In the genomic region with DNA sequence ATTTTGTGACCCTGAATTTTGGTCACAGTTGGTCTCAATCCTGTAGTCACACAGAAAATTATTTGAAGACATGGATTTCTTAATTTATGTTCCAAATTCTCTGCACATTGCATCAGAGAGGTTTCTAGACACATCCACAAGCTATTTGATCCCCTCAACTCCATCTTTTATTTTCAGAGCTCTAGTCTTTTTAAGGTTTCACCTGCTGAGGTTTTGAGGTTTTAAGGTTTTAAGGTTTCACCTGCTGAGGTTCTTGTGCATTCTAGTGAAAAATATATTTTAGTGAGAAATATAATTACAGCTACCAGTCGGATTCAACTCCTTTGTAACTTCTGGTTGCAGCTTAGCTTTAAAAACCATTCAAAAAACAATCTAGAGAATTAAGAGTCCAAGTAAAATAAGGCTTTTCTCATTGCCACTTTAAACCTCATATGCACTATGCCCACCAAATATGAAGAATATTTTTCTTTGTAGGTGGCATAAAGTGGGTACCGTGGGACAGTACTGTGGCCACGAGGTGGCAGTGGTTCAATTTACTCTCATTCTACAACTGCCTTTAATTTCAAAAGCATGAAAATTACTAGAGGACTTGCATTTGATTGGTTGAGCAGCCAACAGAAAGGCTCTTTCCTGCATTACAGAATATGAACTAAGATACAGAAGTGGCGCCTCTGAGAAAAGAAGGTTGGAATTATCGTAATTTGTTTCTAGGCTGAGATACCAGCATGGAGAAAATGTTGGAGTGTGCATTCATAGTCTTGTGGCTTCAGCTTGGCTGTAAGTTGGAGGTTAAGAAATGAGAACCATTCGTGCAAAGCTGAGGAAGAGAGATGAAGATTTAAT, we compare ENCODE assay signal across 8 cellular contexts.
A peak's percentile ranks its signal among the peaks of the same experiment; 100 is the strongest.
DNase-seq lines count a peak whose midpoint lies in the region; ATAC-seq and TF ChIP-seq lines count a peak whose summit lies in the region.

No MANE protein-coding gene starts in this region.

- H3K9me3 Mint-ChIP-seq in T-helper 1 cell treated with Interleukin-12 subunit alpha and Interleukin-12 subunit beta and Interleukin-4 antibody, amounts not matched to agents 30 μg/mL and 1 μg/mL, for 36 hours: no peaks in the 10 kb centered on the region

- peak; percentile 58 for TF ChIP-seq CTCF in left ventricle myocardium inferior (IDR thresholded peaks at IDR 0.05; ENCODE audit: borderline replicate concordance)
- peak in 50 of 56 donors; percentile 14 to 67 (median 51) for TF ChIP-seq CTCF in dorsolateral prefrontal cortex (IDR thresholded peaks at IDR 0.05 in 54 of 56, conservative IDR thresholded peaks at IDR 0.05 in 2 of 56; ENCODE audit: low read depth in 1 of 56, partially characterized antibody in 56 of 56)
- peak; percentile 9 for TF ChIP-seq CTCF in psoas muscle (IDR thresholded peaks at IDR 0.05)

- WGBS in psoas muscle, 3 donors: 45 to 49% (median 45%) methylated on average over 6 of the region's 6 CpGs

- H3K4me3 ChIP-seq in left ventricle myocardium inferior (no peak overlapping the region), dorsolateral prefrontal cortex (no peak overlapping the region), psoas muscle (no peak overlapping the region)

- H3K4me1 ChIP-seq in left ventricle myocardium inferior (no peaks in the 10 kb centered on the region), psoas muscle (no peaks in the 10 kb centered on the region)

- intact Hi-C loops in left ventricle myocardium inferior (cut with micrococcal nuclease) (no loop called here), left ventricle myocardium superior (cut with micrococcal nuclease) (no loop called here), dorsolateral prefrontal cortex (cut with DNase I) (no loop called here), psoas muscle (cut with DNase I) (no loop called here)

- peaks cover 12% of the 10 kb centered on the region for H3K27me3 ChIP-seq in left ventricle myocardium inferior (ENCODE audit: low read depth)
- H3K27me3 ChIP-seq in dorsolateral prefrontal cortex: peaks cover 0 to 13% (median 0%) of the 10 kb centered on the region in 45 donors
- peaks cover 0 to 4% (median 0%) of the 10 kb centered on the region in 3 donors for H3K27me3 ChIP-seq in psoas muscle (ENCODE audit: insufficient read depth in 3 of 3, low read length in 2 of 3)

- no peaks in the 10 kb centered on the region for H3K36me3 Mint-ChIP-seq in T-helper 1 cell treated with Interleukin-12 subunit alpha and Interleukin-12 subunit beta and Interleukin-4 antibody, amounts not matched to agents 30 μg/mL and 1 μg/mL, for 36 hours (ENCODE audit: low read depth)

- H3K9me3 ChIP-seq in left ventricle myocardium inferior (replicated peaks) (peaks cover 4% of the 10 kb centered on the region), psoas muscle (no peaks in the 10 kb centered on the region)

- DNase-seq in left ventricle myocardium inferior (no peak), left ventricle myocardium superior (no peak), dorsolateral prefrontal cortex (peak in 1 of 10 donors; percentile 27), psoas muscle (peak in 1 of 2 donors; percentile 8), ureter (ENCODE audit: low spot score) (no peak), NCI-H2029 treated with DMSO at 0.1 percent for 48 hours (lab: John Stamatoyannopoulos, UW) (no peak), AG08395 (ENCODE audit: low spot score) (no peak)

- peak overlapping the region; percentile 66 for H3K4me3 Mint-ChIP-seq in T-helper 1 cell treated with Interleukin-12 subunit alpha and Interleukin-12 subunit beta and Interleukin-4 antibody, amounts not matched to agents 30 μg/mL and 1 μg/mL, for 36 hours

- no peak overlapping the region for H3K27ac ChIP-seq in left ventricle myocardium inferior (replicated peaks)
- H3K27ac ChIP-seq in dorsolateral prefrontal cortex: no peak overlapping the region
- no peak overlapping the region for H3K27ac ChIP-seq in psoas muscle

- peaks cover 11% of the 10 kb centered on the region for H3K4me1 Mint-ChIP-seq in T-helper 1 cell treated with Interleukin-12 subunit alpha and Interleukin-12 subunit beta and Interleukin-4 antibody, amounts not matched to agents 30 μg/mL and 1 μg/mL, for 36 hours (ENCODE audit: low read depth)

- ATAC-seq in left ventricle myocardium superior (no peak), psoas muscle (no peak)

- H3K27me3 Mint-ChIP-seq in T-helper 1 cell treated with Interleukin-12 subunit alpha and Interleukin-12 subunit beta and Interleukin-4 antibody, amounts not matched to agents 30 μg/mL and 1 μg/mL, for 36 hours (ENCODE audit: low read depth): peaks cover 13% of the 10 kb centered on the region

- H3K27ac Mint-ChIP-seq in T-helper 1 cell treated with Interleukin-12 subunit alpha and Interleukin-12 subunit beta and Interleukin-4 antibody, amounts not matched to agents 30 μg/mL and 1 μg/mL, for 36 hours: peak overlapping the region; percentile 73

- H3K36me3 ChIP-seq in left ventricle myocardium inferior (no peaks in the 10 kb centered on the region), psoas muscle (ENCODE audit: insufficient read depth in 1 of 2, low read depth in 1 of 2) (no peaks in the 10 kb centered on the region)
